Comparison of ENCODE assay signal across 20 cellular contexts in the genomic region with DNA sequence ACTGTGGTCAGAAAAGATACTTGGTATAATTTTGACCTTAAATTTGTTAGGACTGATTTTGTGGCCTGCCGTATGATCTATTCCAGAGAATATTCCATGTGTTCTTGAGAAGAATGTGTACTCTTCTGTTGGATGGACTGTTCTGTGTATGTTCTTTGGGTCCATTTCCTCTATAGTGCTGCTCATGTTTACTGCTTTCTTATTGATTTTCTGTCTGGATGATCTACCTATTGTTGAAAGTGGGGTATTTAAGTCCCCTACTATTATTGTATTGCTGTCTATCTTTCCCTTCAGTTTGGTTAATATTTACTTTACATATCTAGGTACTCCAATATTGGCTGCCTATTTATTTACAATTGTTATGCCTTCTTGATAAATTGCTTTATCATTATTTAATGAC.
A peak's percentile ranks its signal among the peaks of the same experiment; 100 is the strongest.
DNase-seq lines count a peak whose midpoint lies in the region; ATAC-seq and TF ChIP-seq lines count a peak whose summit lies in the region.
"Had no signal": no experiment of that assay in that cellular context is flagged by ENCODE, and none has a peak within 500 bp of the region (broad histone marks: within the 10 kb centered on the region; RNA-seq: fewer than 3 reads in every experiment).

No MANE protein-coding gene starts in this region.

- no peak for TF ChIP-seq CTCF in AG10803 (conservative IDR thresholded peaks at IDR 0.05; ENCODE audit: low read length)
- TF ChIP-seq CTCF in progenitor cell of endocrine pancreas (IDR thresholded peaks at IDR 0.05; ENCODE audit: unreplicated experiment), result no peak
- no peak for TF ChIP-seq CTCF in brain microvascular endothelial cell (IDR thresholded peaks at IDR 0.05; ENCODE audit: low read depth, low read length, missing control alignments)
- TF ChIP-seq CTCF in type B pancreatic cell (conservative IDR thresholded peaks at IDR 0.05), result no peak

- H3K27me3 Mint-ChIP-seq in progenitor cell of endocrine pancreas (peaks cover 69% of the 10 kb centered on the region), type B pancreatic cell (no peaks in the 10 kb centered on the region)
- H3K27me3 Mint-ChIP-seq: CD4-positive, alpha-beta memory T cell had no signal

- H3K4me3 Mint-ChIP-seq in progenitor cell of endocrine pancreas (ENCODE audit: low read depth), result no peak overlapping the region
- no peak overlapping the region for H3K4me3 Mint-ChIP-seq in type B pancreatic cell
- H3K4me3 Mint-ChIP-seq: CD4-positive, alpha-beta memory T cell; GM23338; H9 had no signal

- no peaks in the 10 kb centered on the region for H3K36me3 ChIP-seq in brain microvascular endothelial cell (replicated peaks)

- H3K27ac ChIP-seq in brain microvascular endothelial cell, result no peak overlapping the region
- H3K27ac ChIP-seq: A549 had no signal

- H3K9me3 Mint-ChIP-seq in progenitor cell of endocrine pancreas (ENCODE audit: low read depth), result peaks cover 58% of the 10 kb centered on the region
- peaks cover 13% of the 10 kb centered on the region for H3K9me3 Mint-ChIP-seq in type B pancreatic cell

- H3K36me3 Mint-ChIP-seq in progenitor cell of endocrine pancreas (ENCODE audit: insufficient read depth) (peaks cover 14% of the 10 kb centered on the region), type B pancreatic cell (peaks cover 3% of the 10 kb centered on the region)

- peaks cover 24% of the 10 kb centered on the region for H3K4me1 Mint-ChIP-seq in progenitor cell of endocrine pancreas (ENCODE audit: low read depth)
- H3K4me1 Mint-ChIP-seq in type B pancreatic cell (ENCODE audit: unreplicated experiment), result no peaks in the 10 kb centered on the region
- H3K4me1 Mint-ChIP-seq: CD4-positive, alpha-beta memory T cell; GM23338; H9 had no signal

- H3K27me3 ChIP-seq in brain microvascular endothelial cell (replicated peaks), result no peaks in the 10 kb centered on the region

- peak; percentile 41 for DNase-seq in AG10803 (ENCODE audit: low read depth)
- peak; percentile 11 for DNase-seq in HuH-7.5 (ENCODE audit: low spot score)
- DNase-seq in fibroblast of peridontal ligament (ENCODE audit: extremely low read depth), result peak; percentile 32
- DNase-seq in progenitor cell of endocrine pancreas (ENCODE audit: low spot score, unreplicated experiment), result no peak
- no peak for DNase-seq in brain microvascular endothelial cell
- no peak for DNase-seq in type B pancreatic cell (ENCODE audit: extremely low spot score, unreplicated experiment)
- DNase-seq: 8988T; ACHN; C1 segment of cervical spinal cord; Calu3; CD4-positive, alpha-beta memory T cell; COR-L47; DMS53; DMS79 treated with DMSO at 0.1 percent for 48 hours; GF-D8; H9 had no signal

- ATAC-seq in HG03342 (IDR thresholded peaks at IDR 0.05; ENCODE audit: unreplicated experiment), result no peak
- ATAC-seq: A549, GM23338, HCT116 had no signal

- H3K4me3 ChIP-seq in AG10803 (ENCODE audit: low read length) (no peak overlapping the region), brain microvascular endothelial cell (ENCODE audit: low read depth, low read length) (no peak overlapping the region)
- H3K4me3 ChIP-seq: A549, GM23338 had no signal

- in situ Hi-C loops in brain microvascular endothelial cell (cut with HindIII; ENCODE audit: low pct_ligation_motif_present, low sequenced_read_pairs), result no loop called here

- H3K27ac Mint-ChIP-seq in progenitor cell of endocrine pancreas (peak overlapping the region; percentile 9), type B pancreatic cell (no peak overlapping the region)
- H3K27ac Mint-ChIP-seq: CD4-positive, alpha-beta memory T cell; GM23338; H9 had no signal

Comparison
In these comparisons a context has a peak if more than half of its experiments do, and no peak if none do; other contexts are left out.
1. DNase-seq: peak in AG10803 (single experiment), HuH-7.5 (single experiment) and fibroblast of peridontal ligament (single experiment); none in progenitor cell of endocrine pancreas (single experiment), brain microvascular endothelial cell (single experiment) and type B pancreatic cell (single experiment).